In genomic region chr14:60091550-60092511, GRCh38 we compare ENCODE assay signal across 1 cellular context.
A peak's percentile ranks its signal among the peaks of the same experiment; 100 is the strongest.
TF ChIP-seq lines count a peak whose summit lies in the region.

TSS of gene PCNX4 (plus strand) at chr14:60091923. CDS start at chr14:60107639, 15,716 bp downstream.

TF ChIP-seq in HepG2, 621 proteins besides CTCF, POLR2A, EP300 and RAD21 (continued from another document and continues in another):
- TF ChIP-seq PRDM10 (CRISPR knock-in tag; IDR thresholded peaks at IDR 0.05; ENCODE audit: low read depth): peak; percentile 95
- TF ChIP-seq ZNF501 (CRISPR knock-in tag; IDR thresholded peaks at IDR 0.05): peak; percentile 97
- peak; percentile 90; the same call in 2 of the 3 replicates for TF ChIP-seq MXI1 (IDR thresholded peaks at IDR 0.05; ENCODE audit: borderline replicate concordance, low read depth, low read length)
- peak; percentile 69 for TF ChIP-seq RBM39 (IDR thresholded peaks at IDR 0.05; ENCODE audit: low read depth, low read length, poor library complexity, severe bottlenecking)
- no peak; the same call in 1 of the 2 replicates for TF ChIP-seq ZNF710 (CRISPR knock-in tag; IDR thresholded peaks at IDR 0.05; ENCODE audit: borderline replicate concordance)
- peak; percentile 89 for TF ChIP-seq ZNF784 (CRISPR knock-in tag; IDR thresholded peaks at IDR 0.05; ENCODE audit: borderline replicate concordance)
- TF ChIP-seq SMARCE1 (IDR thresholded peaks at IDR 0.05; ENCODE audit: borderline replicate concordance): no peak
- no peak for TF ChIP-seq PRDM4 (CRISPR knock-in tag; IDR thresholded peaks at IDR 0.05; ENCODE audit: borderline replicate concordance)
- TF ChIP-seq ZFX (CRISPR knock-in tag; IDR thresholded peaks at IDR 0.05; ENCODE audit: low read depth): peak; percentile 100
- no peak; the same call in 1 of the 2 replicates for TF ChIP-seq ZNF660 (CRISPR knock-in tag; IDR thresholded peaks at IDR 0.05; ENCODE audit: borderline replicate concordance, low read depth)
- TF ChIP-seq ZBED4 (CRISPR knock-in tag; IDR thresholded peaks at IDR 0.05; ENCODE audit: borderline replicate concordance): peak; percentile 86; the same call in 1 of the 2 replicates
- 0 out of 2 replicates have a peak, but pooled peaks have one; percentile 84 for TF ChIP-seq FOXO4 (CRISPR knock-in tag; conservative IDR thresholded peaks at IDR 0.05)
- no peak for TF ChIP-seq AKNA (CRISPR knock-in tag; IDR thresholded peaks at IDR 0.05; ENCODE audit: borderline replicate concordance)
- peak; percentile 68 for TF ChIP-seq TARDBP (CRISPR knock-in tag; IDR thresholded peaks at IDR 0.05)
- TF ChIP-seq ARID5B (CRISPR knock-in tag; IDR thresholded peaks at IDR 0.05): peak; percentile 81
- peak; percentile 74 for TF ChIP-seq ZNF12 (CRISPR knock-in tag; IDR thresholded peaks at IDR 0.05)
- TF ChIP-seq SNAI1 (CRISPR knock-in tag; IDR thresholded peaks at IDR 0.05; ENCODE audit: borderline replicate concordance): no peak
- TF ChIP-seq ZNF317 (CRISPR knock-in tag; IDR thresholded peaks at IDR 0.05): peak; percentile 85; the same call in 1 of the 2 replicates
- peak; percentile 69 for TF ChIP-seq FOSL2 (CRISPR knock-in tag; IDR thresholded peaks at IDR 0.05)
- TF ChIP-seq KAT8 (CRISPR knock-in tag; IDR thresholded peaks at IDR 0.05): peak; percentile 90
- TF ChIP-seq ZNF737 (CRISPR knock-in tag; IDR thresholded peaks at IDR 0.05; ENCODE audit: borderline replicate concordance): peak; percentile 74; the same call in 1 of the 2 replicates
- no peak for TF ChIP-seq ZNF619 (CRISPR knock-in tag; IDR thresholded peaks at IDR 0.05)
- TF ChIP-seq GATAD1 (CRISPR knock-in tag; IDR thresholded peaks at IDR 0.05): peak; percentile 84
- no peak for TF ChIP-seq FOXP1 (IDR thresholded peaks at IDR 0.05)
- TF ChIP-seq FOXP1 (CRISPR knock-in tag; IDR thresholded peaks at IDR 0.05): 0 out of 2 replicates have a peak, but pooled peaks have one; percentile 6
- peak; percentile 86; the same call in 1 of the 2 replicates for TF ChIP-seq ZNF232 (CRISPR knock-in tag; IDR thresholded peaks at IDR 0.05; ENCODE audit: borderline replicate concordance)
- peak; percentile 62 for TF ChIP-seq ELF1 (CRISPR knock-in tag; IDR thresholded peaks at IDR 0.05)
- peak; percentile 83 for TF ChIP-seq ZNF746 (CRISPR knock-in tag; IDR thresholded peaks at IDR 0.05)
- TF ChIP-seq SNRNP70 (IDR thresholded peaks at IDR 0.05; ENCODE audit: low read depth, low read length): no peak
- no peak for TF ChIP-seq FOXA1 (IDR thresholded peaks at IDR 0.05)
- TF ChIP-seq FOXA1 (CRISPR knock-in tag; IDR thresholded peaks at IDR 0.05): peak; percentile 41; the same call in 1 of the 2 replicates
- peak; percentile 86 for TF ChIP-seq TEAD3 (CRISPR knock-in tag; optimal IDR thresholded peaks at IDR 0.05; ENCODE audit: borderline replicate concordance)
- TF ChIP-seq IKZF1 (IDR thresholded peaks at IDR 0.05): no peak
